ENCODE assay signal across 1 cellular context in genomic region chr13:25335856-25336255, GRCh38.
TF ChIP-seq lines count a peak whose summit lies in the region.

No MANE protein-coding gene starts in this region.

TF ChIP-seq in IMR-90, 13 proteins besides CTCF, POLR2A, EP300 and RAD21:
- TF ChIP-seq NFE2L2 (IDR thresholded peaks at IDR 0.05; ENCODE audit: low read depth, low read length) (no peak), CHD1 (IDR thresholded peaks at IDR 0.05; ENCODE audit: low read depth, low read length) (no peak), BHLHE40 (IDR thresholded peaks at IDR 0.05; ENCODE audit: low read depth, low read length) (no peak), SMC3 (IDR thresholded peaks at IDR 0.05; ENCODE audit: low read depth, low read length) (no peak), ELK1 (IDR thresholded peaks at IDR 0.05; ENCODE audit: borderline replicate concordance, low read depth, low read length) (no peak), RCOR1 (IDR thresholded peaks at IDR 0.05; ENCODE audit: insufficient replicate concordance, low read length) (no peak), FOS (IDR thresholded peaks at IDR 0.05; ENCODE audit: low read depth, low read length) (no peak), USF2 (IDR thresholded peaks at IDR 0.05; ENCODE audit: low read depth, low read length) (no peak)
